10 cellular contexts compared by ENCODE assay signal in the genomic region with DNA sequence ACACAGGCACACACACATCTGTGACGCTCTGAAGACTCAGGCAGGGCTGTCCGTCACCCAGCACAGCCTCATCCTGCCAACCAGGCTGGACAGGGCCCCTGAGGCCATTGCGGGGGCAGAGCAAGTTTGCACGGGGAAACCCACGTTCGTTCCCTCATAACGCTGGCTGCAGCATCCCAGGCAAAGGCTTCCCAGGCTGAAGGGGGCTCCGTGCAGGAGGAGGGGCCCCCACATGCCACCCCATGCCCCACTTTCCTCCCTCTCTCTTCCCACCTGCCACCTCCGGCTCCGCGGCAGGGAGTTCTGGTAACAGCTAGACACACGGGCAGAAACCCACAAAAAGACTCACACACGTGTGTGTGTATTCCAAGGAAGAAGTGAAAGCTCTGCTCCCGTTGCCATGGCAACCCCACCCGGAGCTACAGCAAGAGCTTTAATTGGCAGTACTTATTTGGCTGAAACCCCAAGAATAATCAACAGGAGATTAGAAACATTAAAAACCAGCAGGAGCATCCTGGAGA.
DNase-seq lines count a peak whose midpoint lies in the region; ATAC-seq, FAIRE-seq and TF ChIP-seq lines count a peak whose summit lies in the region.
"Had no signal": no experiment of that assay in that cellular context is flagged by ENCODE, and none has a peak within 500 bp of the region (broad histone marks: within the 10 kb centered on the region; RNA-seq: fewer than 3 reads in every experiment).

No MANE protein-coding gene starts in this region.

- no peak for TF ChIP-seq POLR2A in GM12878 (IDR thresholded peaks at IDR 0.05; ENCODE audit: low read depth, low read length)
- TF ChIP-seq POLR2A in erythroblast (IDR thresholded peaks at IDR 0.05; ENCODE audit: low read length), result no peak

- H3K27ac ChIP-seq in GM12878 (ENCODE audit: control insufficient read depth, insufficient read depth) (no peak overlapping the region), upper lobe of right lung (no peak overlapping the region)

- POLR2A ChIA-PET in GM12878 (lab: Charles Lee), result no interaction called here

- no TSS peak for BruUV-seq in GM12878 (replicated peaks; lab: Mats Ljungman, UMichigan)

- 33% methylated on average over 15 of the region's 15 CpGs for WGBS in GM12878 (ENCODE audit: insufficient coverage, insufficient replicate concordance, low lambda C conversion rate, missing lambda C conversion rate)

- ATAC-seq in Right ventricle myocardium superior (ENCODE audit: poor library complexity), result no peak
- no peak for ATAC-seq in left cardiac atrium
- ATAC-seq in GM12878, result no peak
- no peak for ATAC-seq in upper lobe of right lung
- ATAC-seq in GM18868 (IDR thresholded peaks at IDR 0.05; ENCODE audit: unreplicated experiment), result no peak

- TF ChIP-seq RAD21 in GM12878 (IDR thresholded peaks at IDR 0.05; ENCODE audit: insufficient read depth, low read depth, low read length), result no peak

- no peak overlapping the region for H3K4me2 ChIP-seq in GM12878 (ENCODE audit: control insufficient read depth, insufficient read depth)

- H3K9me3 ChIP-seq in GM12878 (replicated peaks; ENCODE audit: control insufficient read depth, insufficient read depth, low read length) (no peaks in the 10 kb centered on the region), upper lobe of right lung (no peaks in the 10 kb centered on the region)

- no peak overlapping the region for H2AFZ ChIP-seq in GM12878 (ENCODE audit: control insufficient read depth, low read depth, low read length)

- peaks cover 0 to 2% of the 10 kb centered on the region in 2 experiments; a peak in 1 of 4 replicates for H3K27me3 ChIP-seq in GM12878 (replicated peaks in 1 of 2; ENCODE audit: control insufficient read depth in 2 of 2, insufficient read depth in 2 of 2, low read length in 1 of 2)
- peaks cover 12% of the 10 kb centered on the region for H3K27me3 ChIP-seq in upper lobe of right lung

- intact Hi-C loops in Right ventricle myocardium superior (cut with DNase I) (loop anchor here (5.0 to 10.0 kb wide), 3 partner anchors 108 to 1830 kb away; no protein-coding TSS in a partner anchor), left cardiac atrium (cut with DNase I) (loop anchor here (5.0 to 10.0 kb wide), 4 partner anchors 100 to 1090 kb away; a partner anchor contains a TSS), GM12878 (cut with micrococcal nuclease; ENCODE audit: unreplicated experiment) (loop anchor here (5.0 kb wide), 2 partner anchors 108 to 1833 kb away; no protein-coding TSS in a partner anchor), upper lobe of right lung (cut with DNase I) (loop anchor here (10.0 kb wide), 1 partner anchor 230 kb away; no protein-coding TSS in a partner anchor)

- CTCF ChIA-PET in GM12878 (lab: Yijun Ruan, JAX), result interaction anchor here (0.6 to 2.7 kb wide), 6 partner anchors 10 to 234 kb away, joined by 3 to 22 read pairs (median 3); no protein-coding TSS in a partner anchor

- no peak overlapping the region for H3K9ac ChIP-seq in GM12878 (ENCODE audit: control insufficient read depth, insufficient read depth, low read length)

- SMC1A ChIA-PET in GM12878 (lab: Charles Lee; ENCODE audit: uncharacterized antibody, unreplicated experiment), result no interaction called here

- RAD21 ChIA-PET in GM12878 (lab: Charles Lee; ENCODE audit: unreplicated experiment), result interaction anchor here (0.8 to 1.7 kb wide), 3 partner anchors 230 to 236 kb away, joined by 3 to 4 read pairs (median 3); no protein-coding TSS in a partner anchor

- H3K4me1 ChIP-seq in GM12878 (ENCODE audit: control insufficient read depth, insufficient read depth, low read length) (no peaks in the 10 kb centered on the region), upper lobe of right lung (no peaks in the 10 kb centered on the region)

- no peak overlapping the region for H3K4me3 ChIP-seq in GM12878
- no peak overlapping the region for H3K4me3 ChIP-seq in upper lobe of right lung

- in situ Hi-C loops in GM12878 (cut with MboI), result loop anchor here (5.0 to 10.0 kb wide), 2 partner anchors 238 to 1830 kb away; no protein-coding TSS in a partner anchor

- H3K36me3 ChIP-seq in GM12878 (ENCODE audit: control insufficient read depth in 2 of 2, insufficient read depth in 2 of 2, low read length in 1 of 2), result no peaks in the 10 kb centered on the region
- no peaks in the 10 kb centered on the region for H3K36me3 ChIP-seq in upper lobe of right lung

- TF ChIP-seq EP300 in GM12878 (IDR thresholded peaks at IDR 0.05; ENCODE audit: borderline replicate concordance in 1 of 2, control insufficient read depth in 1 of 2, low read depth in 2 of 2, low read length in 2 of 2), result no peak

- no peak for FAIRE-seq in GM12878 (lab: Jason Lieb, UNC)
- FAIRE-seq: islet of Langerhans had no signal

- DNase-seq in Right ventricle myocardium superior, result peak; percentile 40
- no peak for DNase-seq in left cardiac atrium
- DNase-seq in GM12878 (ENCODE audit: low read depth, low spot score), result no peak
- peak; percentile 26 for DNase-seq in medulla oblongata (ENCODE audit: extremely low spot score)
- DNase-seq in upper lobe of right lung, result peak; percentile 59
- no peak for DNase-seq in erythroblast (lab: John Stamatoyannopoulos, UW)
- DNase-seq in NCI-H1048 (lab: John Stamatoyannopoulos, UW), result no peak
- DNase-seq: NCI-H1092 had no signal

- no peaks in the 10 kb centered on the region for H3K79me2 ChIP-seq in GM12878 (ENCODE audit: control insufficient read depth, insufficient read depth, low read length)

- TF ChIP-seq CTCF in GM12878 (IDR thresholded peaks at IDR 0.05 in 2 of 3, conservative IDR thresholded peaks at IDR 0.05 in 1 of 3; ENCODE audit: control insufficient read depth in 2 of 3, extremely low read depth in 1 of 3, insufficient read depth in 1 of 3, low read depth in 3 of 3, low read length in 3 of 3), result no peak
- no peak for TF ChIP-seq CTCF in upper lobe of right lung (IDR thresholded peaks at IDR 0.05)

- no peaks in the 10 kb centered on the region for H4K20me1 ChIP-seq in GM12878 (ENCODE audit: control insufficient read depth, insufficient read depth)

TF ChIP-seq in GM12878, 131 proteins besides CTCF, POLR2A, EP300 and RAD21:
- TF ChIP-seq MXI1 (IDR thresholded peaks at IDR 0.05; ENCODE audit: low read depth, low read length) (no peak), JUNB (IDR thresholded peaks at IDR 0.05) (no peak), NFIC (IDR thresholded peaks at IDR 0.05; ENCODE audit: low read depth, low read length) (no peak), BMI1 (IDR thresholded peaks at IDR 0.05; ENCODE audit: borderline replicate concordance) (0 out of 2 replicates have a peak, but pooled peaks have one; percentile 19)

Comparison
In these comparisons a context has a peak if more than half of its experiments do, and no peak if none do; other contexts are left out.
1. DNase-seq: peak in Right ventricle myocardium superior (single experiment), medulla oblongata (single experiment) and upper lobe of right lung (single experiment); none in left cardiac atrium (single experiment), GM12878 (single experiment), erythroblast (0 of 2) and NCI-H1048 (single experiment).